In genomic region chr9:85940275-85940831, GRCh38 we compare ENCODE assay signal across 8 cellular contexts. TPM values are rescaled to one million over a fixed set of nuclear protein-coding genes. Genes with fewer than 3 reads are reported as not detected.
DNase-seq lines count a peak whose midpoint lies in the region; ATAC-seq and TF ChIP-seq lines count a peak whose summit lies in the region.

No MANE protein-coding gene starts in this region.

- ATAC-seq in HCT116 (no peak), HG03342 (IDR thresholded peaks at IDR 0.05; ENCODE audit: unreplicated experiment) (no peak)

- H3K79me2 ChIP-seq in HCT116 (ENCODE audit: insufficient read depth, low read length) (peaks cover 42% of the 10 kb centered on the region), mesendoderm (ENCODE audit: control insufficient read depth, insufficient read depth, low read length) (peaks cover 36% of the 10 kb centered on the region)

- DNase-seq in AG04449 (ENCODE audit: low read depth, low spot score) (no peak), HCT116 (ENCODE audit: low read depth, low spot score) (no peak), astrocyte of the cerebellum (ENCODE audit: low read depth) (no peak), mesendoderm (no peak), NCI-H128 (lab: John Stamatoyannopoulos, UW; ENCODE audit: unreplicated experiment) (no peak), NCI-H1930 (lab: John Stamatoyannopoulos, UW) (no peak)
- DNase-seq in stimulated activated CD4-positive, alpha-beta T cell treated with anti-CD3 and anti-CD28 coated beads, Interleukin-2, amount 100 ng/mL, for 48 hours, result no peak

- no peaks in the 10 kb centered on the region for H3K9me3 ChIP-seq in HCT116 (ENCODE audit: control insufficient read depth in 1 of 2, insufficient read depth in 1 of 2, low read depth in 1 of 2, low read length in 2 of 2)

- no peaks in the 10 kb centered on the region for H3K27me3 ChIP-seq in HCT116 (ENCODE audit: insufficient read depth, low read length)
- no peaks in the 10 kb centered on the region for H3K27me3 ChIP-seq in mesendoderm (ENCODE audit: insufficient read depth, low read length, poor library complexity)

- BruUV-seq in HCT116 (replicated peaks; lab: Mats Ljungman, UMichigan), result TSS peak; percentile 99

- peaks cover 15 to 18% of the 10 kb centered on the region in 2 experiments; a peak in 3 of 4 replicates for H3K36me3 ChIP-seq in HCT116 (ENCODE audit: control insufficient read depth in 1 of 2, insufficient read depth in 2 of 2, low read length in 2 of 2)
- H3K36me3 ChIP-seq in mesendoderm (ENCODE audit: control insufficient read depth, insufficient read depth, low read length), result no peaks in the 10 kb centered on the region

- H3K4me2 ChIP-seq in HCT116 (ENCODE audit: low read length) (peak overlapping the region; percentile 85), mesendoderm (ENCODE audit: low read length) (peak overlapping the region; percentile 67)

- no peak overlapping the region for H2BK5ac ChIP-seq in mesendoderm (ENCODE audit: low read length)

- no peak overlapping the region for H2BK120ac ChIP-seq in mesendoderm (ENCODE audit: low read depth, low read length)

- H2AFZ ChIP-seq in HCT116 (ENCODE audit: low read depth, low read length, poor library complexity, severe bottlenecking), result peak overlapping the region; percentile 27

- intact Hi-C loops in HCT116 (cut with micrococcal nuclease), result loop anchor here (10.0 kb wide), 1 partner anchor 184 kb away; no protein-coding TSS in a partner anchor

- WGBS in mesendoderm (ENCODE audit: extremely low coverage, insufficient coverage, low lambda C conversion rate), result 100% methylated on average over 3 of the region's 13 CpGs

- H4K8ac ChIP-seq in mesendoderm (ENCODE audit: low read depth, low read length), result peak overlapping the region; percentile 94

- RAD21 ChIA-PET in HCT116 (lab: Charles Lee; ENCODE audit: low non-redundant PET in 1 of 2, low total read pairs in 2 of 2, uncharacterized antibody in 2 of 2, unreplicated experiment in 2 of 2), result no interaction called here

- H3K27ac ChIP-seq in HCT116 (ENCODE audit: low read depth, low read length), result peak overlapping the region; percentile 47; the same call in 1 of the 2 replicates
- H3K27ac ChIP-seq in mesendoderm (ENCODE audit: low read depth, low read length), result no peak overlapping the region

- POLR2A ChIA-PET in AG04449 (lab: Yijun Ruan, JAX), result no interaction called here
- POLR2A ChIA-PET in HCT116 (lab: Charles Lee), result no interaction called here

- in situ Hi-C loops in astrocyte of the cerebellum (cut with HindIII; ENCODE audit: low sequenced_read_pairs), result no loop called here

- H3K9ac ChIP-seq in HCT116 (ENCODE audit: low read length) (peak overlapping the region; percentile 53), mesendoderm (ENCODE audit: low read length) (peak overlapping the region; percentile 78)

- H3K79me1 ChIP-seq in mesendoderm (ENCODE audit: low read length), result peaks cover 3% of the 10 kb centered on the region

- H3K23ac ChIP-seq in mesendoderm (ENCODE audit: low read length), result no peak overlapping the region

- H4K5ac ChIP-seq in mesendoderm (ENCODE audit: low read length), result no peak overlapping the region

- no peak overlapping the region for H2BK15ac ChIP-seq in mesendoderm (replicated peaks; ENCODE audit: low read depth)

- peak overlapping the region; percentile 88 for H3K56ac ChIP-seq in mesendoderm (ENCODE audit: low read length)

- CTCF ChIA-PET in AG04449 (lab: Yijun Ruan, JAX), result interaction anchor here (0.8 kb wide), 1 partner anchor 21 kb away, joined by 3 read pairs; no protein-coding TSS in a partner anchor
- CTCF ChIA-PET in HCT116 (lab: Charles Lee), result no interaction called here

- TF ChIP-seq CTCF in AG04449 (IDR thresholded peaks at IDR 0.05; ENCODE audit: insufficient read depth, low read length, missing control alignments) (no peak), HCT116 (IDR thresholded peaks at IDR 0.05 in 2 of 3, conservative IDR thresholded peaks at IDR 0.05 in 1 of 3; ENCODE audit: borderline replicate concordance in 1 of 3, insufficient read depth in 1 of 3, low read depth in 2 of 3, low read length in 2 of 3) (no peak), astrocyte of the cerebellum (IDR thresholded peaks at IDR 0.05; ENCODE audit: low read depth, low read length, missing control alignments) (no peak)

- TF ChIP-seq RAD21 in HCT116 (IDR thresholded peaks at IDR 0.05; ENCODE audit: low read depth), result no peak

- H3K4me1 ChIP-seq in HCT116 (ENCODE audit: control insufficient read depth in 1 of 2, insufficient read depth in 2 of 2, low read length in 2 of 2) (peaks cover 4 to 19% of the 10 kb centered on the region in 2 experiments; a peak in 2 of 4 replicates), mesendoderm (ENCODE audit: control insufficient read depth, low read depth, low read length) (peaks cover 2% of the 10 kb centered on the region)

- H4K20me1 ChIP-seq in HCT116 (ENCODE audit: insufficient read depth), result 0 out of 2 replicates have a peak, but pooled peaks cover 5% of the 10 kb centered on the region

- no peak overlapping the region for H3K4ac ChIP-seq in mesendoderm (ENCODE audit: low read depth, low read length)

- no peak overlapping the region for H2AK5ac ChIP-seq in mesendoderm (ENCODE audit: low read length)

- no peaks in the 10 kb centered on the region for H3K9me2 ChIP-seq in HCT116 (ENCODE audit: insufficient read depth)

- H3K4me3 ChIP-seq in AG04449 (ENCODE audit: low read depth, low read length) (peak overlapping the region; percentile 71), HCT116 (replicated peaks in 1 of 2; ENCODE audit: low read depth in 1 of 2, low read length in 2 of 2) (peak overlapping the region; percentile 63 to 70), astrocyte of the cerebellum (ENCODE audit: low read depth, low read length) (peak overlapping the region; percentile 79), mesendoderm (ENCODE audit: low read length) (peak overlapping the region; percentile 71)

- TF ChIP-seq POLR2A in HCT116 (IDR thresholded peaks at IDR 0.05; ENCODE audit: borderline replicate concordance, extremely low read depth, insufficient read depth, insufficient read length), result peak; percentile 91

- H3K18ac ChIP-seq in mesendoderm (ENCODE audit: low read length), result no peak overlapping the region

TF ChIP-seq in HCT116, 20 proteins besides CTCF, POLR2A, EP300 and RAD21:
- TF ChIP-seq EZH2phosphoT487 (IDR thresholded peaks at IDR 0.05; ENCODE audit: borderline replicate concordance), result no peak
- TF ChIP-seq POLR2AphosphoS5 (IDR thresholded peaks at IDR 0.05; ENCODE audit: low read depth, low read length), result peak; percentile 92

RNA-seq across cellular contexts. Expression of gene NAA35, which starts 0.6 kb away (rescaled TPM):
- total RNA-seq in HCT116 (2021; ENCODE audit: unreplicated experiment), result 37.0 TPM
- 15.6 and 20.9 TPM in 2 replicates for polyA plus RNA-seq in HCT116 (2012)
- polyA plus RNA-seq in mesendoderm (2013, experiment 1 of 2), result 36.5 TPM
- polyA plus RNA-seq in mesendoderm (2013, experiment 2 of 2), result 35.7 TPM
